1 cellular context compared by ENCODE assay signal in genomic region chr3:49673715-49674490, GRCh38.
A peak's percentile ranks its signal among the peaks of the same experiment; 100 is the strongest.
TF ChIP-seq lines count a peak whose summit lies in the region.

Gene APEH, plus strand, starts transcription at chr3:49674351. Its CDS starts 51 bp downstream, at chr3:49674402.

TF ChIP-seq in HepG2, 621 proteins besides CTCF, POLR2A, EP300 and RAD21 (continued from another document and continues in another):
- TF ChIP-seq, protein P1, sequence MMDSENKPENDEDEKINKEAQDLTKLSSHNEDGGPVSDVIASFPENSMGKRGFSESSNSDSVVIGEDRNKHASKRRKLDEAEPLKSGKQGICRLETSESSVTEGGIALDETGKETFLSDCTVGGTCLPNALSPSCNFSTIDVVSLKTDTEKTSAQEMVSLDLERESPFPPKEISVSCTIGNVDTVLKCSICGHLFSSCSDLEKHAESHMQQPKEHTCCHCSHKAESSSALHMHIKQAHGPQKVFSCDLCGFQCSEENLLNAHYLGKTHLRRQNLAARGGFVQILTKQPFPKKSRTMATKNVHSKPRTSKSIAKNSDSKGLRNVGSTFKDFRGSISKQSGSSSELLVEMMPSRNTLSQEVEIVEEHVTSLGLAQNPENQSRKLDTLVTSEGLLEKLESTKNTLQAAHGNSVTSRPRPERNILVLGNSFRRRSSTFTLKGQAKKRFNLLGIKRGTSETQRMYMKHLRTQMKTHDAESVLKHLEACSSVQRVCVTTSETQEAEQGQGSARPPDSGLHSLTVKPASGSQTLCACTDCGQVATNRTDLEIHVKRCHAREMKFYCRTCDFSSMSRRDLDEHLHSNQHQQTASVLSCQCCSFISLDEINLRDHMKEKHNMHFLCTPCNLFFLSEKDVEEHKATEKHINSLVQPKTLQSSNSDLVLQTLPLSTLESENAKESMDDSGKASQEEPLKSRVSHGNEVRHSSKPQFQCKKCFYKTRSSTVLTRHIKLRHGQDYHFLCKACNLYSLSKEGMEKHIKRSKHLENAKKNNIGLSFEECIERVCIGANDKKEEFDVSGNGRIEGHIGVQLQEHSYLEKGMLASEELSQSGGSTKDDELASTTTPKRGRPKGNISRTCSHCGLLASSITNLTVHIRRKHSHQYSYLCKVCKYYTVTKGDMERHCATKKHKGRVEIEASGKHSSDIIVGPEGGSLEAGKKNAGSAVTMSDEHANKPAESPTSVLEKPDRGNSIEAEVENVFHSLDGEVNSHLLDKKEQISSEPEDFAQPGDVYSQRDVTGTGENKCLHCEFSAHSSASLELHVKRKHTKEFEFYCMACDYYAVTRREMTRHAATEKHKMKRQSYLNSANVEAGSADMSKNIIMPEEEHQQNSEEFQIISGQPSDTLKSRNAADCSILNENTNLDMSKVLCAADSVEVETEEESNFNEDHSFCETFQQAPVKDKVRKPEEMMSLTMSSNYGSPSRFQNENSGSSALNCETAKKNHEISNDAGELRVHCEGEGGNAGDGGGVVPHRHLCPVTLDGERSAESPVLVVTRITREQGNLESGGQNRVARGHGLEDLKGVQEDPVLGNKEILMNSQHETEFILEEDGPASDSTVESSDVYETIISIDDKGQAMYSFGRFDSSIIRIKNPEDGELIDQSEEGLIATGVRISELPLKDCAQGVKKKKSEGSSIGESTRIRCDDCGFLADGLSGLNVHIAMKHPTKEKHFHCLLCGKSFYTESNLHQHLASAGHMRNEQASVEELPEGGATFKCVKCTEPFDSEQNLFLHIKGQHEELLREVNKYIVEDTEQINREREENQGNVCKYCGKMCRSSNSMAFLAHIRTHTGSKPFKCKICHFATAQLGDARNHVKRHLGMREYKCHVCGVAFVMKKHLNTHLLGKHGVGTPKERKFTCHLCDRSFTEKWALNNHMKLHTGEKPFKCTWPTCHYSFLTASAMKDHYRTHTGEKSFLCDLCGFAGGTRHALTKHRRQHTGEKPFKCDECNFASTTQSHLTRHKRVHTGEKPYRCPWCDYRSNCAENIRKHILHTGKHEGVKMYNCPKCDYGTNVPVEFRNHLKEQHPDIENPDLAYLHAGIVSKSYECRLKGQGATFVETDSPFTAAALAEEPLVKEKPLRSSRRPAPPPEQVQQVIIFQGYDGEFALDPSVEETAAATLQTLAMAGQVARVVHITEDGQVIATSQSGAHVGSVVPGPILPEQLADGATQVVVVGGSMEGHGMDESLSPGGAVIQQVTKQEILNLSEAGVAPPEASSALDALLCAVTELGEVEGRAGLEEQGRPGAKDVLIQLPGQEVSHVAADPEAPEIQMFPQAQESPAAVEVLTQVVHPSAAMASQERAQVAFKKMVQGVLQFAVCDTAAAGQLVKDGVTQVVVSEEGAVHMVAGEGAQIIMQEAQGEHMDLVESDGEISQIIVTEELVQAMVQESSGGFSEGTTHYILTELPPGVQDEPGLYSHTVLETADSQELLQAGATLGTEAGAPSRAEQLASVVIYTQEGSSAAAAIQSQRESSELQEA (CRISPR knock-in tag; IDR thresholded peaks at IDR 0.05; ENCODE audit: not compliant biosample characterization): no peak
- no peak for TF ChIP-seq MYNN (CRISPR knock-in tag; IDR thresholded peaks at IDR 0.05; ENCODE audit: low read depth)
- no peak for TF ChIP-seq FUBP1 (CRISPR knock-in tag; IDR thresholded peaks at IDR 0.05; ENCODE audit: borderline replicate concordance)
- no peak for TF ChIP-seq TRIM22 (IDR thresholded peaks at IDR 0.05)
- TF ChIP-seq, protein P2, sequence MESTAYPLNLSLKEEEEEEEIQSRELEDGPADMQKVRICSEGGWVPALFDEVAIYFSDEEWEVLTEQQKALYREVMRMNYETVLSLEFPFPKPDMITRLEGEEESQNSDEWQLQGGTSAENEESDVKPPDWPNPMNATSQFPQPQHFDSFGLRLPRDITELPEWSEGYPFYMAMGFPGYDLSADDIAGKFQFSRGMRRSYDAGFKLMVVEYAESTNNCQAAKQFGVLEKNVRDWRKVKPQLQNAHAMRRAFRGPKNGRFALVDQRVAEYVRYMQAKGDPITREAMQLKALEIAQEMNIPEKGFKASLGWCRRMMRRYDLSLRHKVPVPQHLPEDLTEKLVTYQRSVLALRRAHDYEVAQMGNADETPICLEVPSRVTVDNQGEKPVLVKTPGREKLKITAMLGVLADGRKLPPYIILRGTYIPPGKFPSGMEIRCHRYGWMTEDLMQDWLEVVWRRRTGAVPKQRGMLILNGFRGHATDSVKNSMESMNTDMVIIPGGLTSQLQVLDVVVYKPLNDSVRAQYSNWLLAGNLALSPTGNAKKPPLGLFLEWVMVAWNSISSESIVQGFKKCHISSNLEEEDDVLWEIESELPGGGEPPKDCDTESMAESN (CRISPR knock-in tag; conservative IDR thresholded peaks at IDR 0.05): peak; percentile 53; the same call in 1 of the 2 replicates
- peak; percentile 50; the same call in 1 of the 2 replicates for TF ChIP-seq YEATS4 (CRISPR knock-in tag; IDR thresholded peaks at IDR 0.05; ENCODE audit: borderline replicate concordance)
- TF ChIP-seq ZNF251 (CRISPR knock-in tag; IDR thresholded peaks at IDR 0.05): no peak
- TF ChIP-seq TSC22D2 (CRISPR knock-in tag; IDR thresholded peaks at IDR 0.05; ENCODE audit: borderline replicate concordance): no peak
- 0 out of 2 replicates have a peak, but pooled peaks have one; percentile 37 for TF ChIP-seq ZNF256 (CRISPR knock-in tag; conservative IDR thresholded peaks at IDR 0.05)
- TF ChIP-seq ZFP1 (CRISPR knock-in tag; IDR thresholded peaks at IDR 0.05): no peak
- TF ChIP-seq CBFB (CRISPR knock-in tag; IDR thresholded peaks at IDR 0.05): no peak
- TF ChIP-seq, protein P3, sequence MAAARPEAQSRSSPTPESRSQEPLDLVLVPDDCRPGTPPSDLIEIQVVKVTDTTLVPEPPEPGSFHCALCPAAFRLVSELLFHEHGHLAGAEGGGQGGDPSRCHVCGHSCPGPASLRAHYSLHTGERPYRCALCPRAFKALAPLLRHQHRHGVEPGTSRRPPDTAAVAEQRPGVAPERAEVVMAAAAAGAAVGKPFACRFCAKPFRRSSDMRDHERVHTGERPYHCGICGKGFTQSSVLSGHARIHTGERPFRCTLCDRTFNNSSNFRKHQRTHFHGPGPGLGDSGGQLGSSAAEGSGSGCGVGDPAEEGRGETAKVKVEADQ (CRISPR knock-in tag; IDR thresholded peaks at IDR 0.05; ENCODE audit: borderline replicate concordance): peak; percentile 74; the same call in 1 of the 2 replicates
- no peak for TF ChIP-seq SOX6 (IDR thresholded peaks at IDR 0.05)
- TF ChIP-seq SOX6 (CRISPR knock-in tag; IDR thresholded peaks at IDR 0.05): peak; percentile 54; the same call in 1 of the 2 replicates
- TF ChIP-seq JARID2 (CRISPR knock-in tag; IDR thresholded peaks at IDR 0.05; ENCODE audit: insufficient replicate concordance): no peak
- no peak for TF ChIP-seq TOPORS (CRISPR knock-in tag; IDR thresholded peaks at IDR 0.05)
- no peak for TF ChIP-seq ZNF337 (CRISPR knock-in tag; IDR thresholded peaks at IDR 0.05; ENCODE audit: borderline replicate concordance, low read depth)
- TF ChIP-seq RORA (CRISPR knock-in tag; IDR thresholded peaks at IDR 0.05): no peak
- TF ChIP-seq MZF1 (CRISPR knock-in tag; IDR thresholded peaks at IDR 0.05; ENCODE audit: borderline replicate concordance): no peak
- no peak for TF ChIP-seq ZEB1 (IDR thresholded peaks at IDR 0.05; ENCODE audit: insufficient replicate concordance, low read depth)
- no peak; the same call in none of the 2 replicates for TF ChIP-seq ZNF709 (CRISPR knock-in tag; IDR thresholded peaks at IDR 0.05)
- TF ChIP-seq THAP7 (CRISPR knock-in tag; IDR thresholded peaks at IDR 0.05): no peak; the same call in none of the 2 replicates
- TF ChIP-seq KDM1A (CRISPR knock-in tag; IDR thresholded peaks at IDR 0.05): no peak
- no peak for TF ChIP-seq ZNF558 (CRISPR knock-in tag; IDR thresholded peaks at IDR 0.05; ENCODE audit: borderline replicate concordance)
- no peak for TF ChIP-seq ZBTB38 (CRISPR knock-in tag; IDR thresholded peaks at IDR 0.05)
- peak; percentile 85 for TF ChIP-seq MEF2D (CRISPR knock-in tag; IDR thresholded peaks at IDR 0.05)
- TF ChIP-seq MLXIP (CRISPR knock-in tag; IDR thresholded peaks at IDR 0.05; ENCODE audit: borderline replicate concordance): peak; percentile 37; the same call in 1 of the 2 replicates
- no peak for TF ChIP-seq SNAI1 (CRISPR knock-in tag; IDR thresholded peaks at IDR 0.05; ENCODE audit: borderline replicate concordance)
- peak; percentile 62 for TF ChIP-seq ZNF781 (CRISPR knock-in tag; IDR thresholded peaks at IDR 0.05; ENCODE audit: borderline replicate concordance, not compliant biosample characterization)
- no peak for TF ChIP-seq EHMT2 (IDR thresholded peaks at IDR 0.05; ENCODE audit: borderline replicate concordance, low read depth, low read length)
